ENCODE assay signal across 22 cellular contexts in genomic region chr5:16663848-16664247, GRCh38. TPM values are rescaled to one million over a fixed set of nuclear protein-coding genes. Genes with fewer than 3 reads are reported as not detected.
DNase-seq lines count a peak whose midpoint lies in the region; ATAC-seq and TF ChIP-seq lines count a peak whose summit lies in the region.
"Had no signal": no experiment of that assay in that cellular context is flagged by ENCODE, and none has a peak within 500 bp of the region (broad histone marks: within the 10 kb centered on the region; RNA-seq: fewer than 3 reads in every experiment).

No MANE protein-coding gene starts in this region.

- H3K4me1 Mint-ChIP-seq in GM23338 = no peaks in the 10 kb centered on the region
- H3K4me1 Mint-ChIP-seq in neural crest cell = peaks cover 3% of the 10 kb centered on the region
- H3K4me1 Mint-ChIP-seq: H9 had no signal

- H3K4me3 Mint-ChIP-seq in GM23338 (no peak overlapping the region), neural crest cell (peak overlapping the region; percentile 39)
- H3K4me3 Mint-ChIP-seq: CD4-positive, alpha-beta memory T cell; H9; HFFc6 had no signal

- no peak overlapping the region for H3K4me2 ChIP-seq in GM23338

- peaks cover 10% of the 10 kb centered on the region; the same call in 1 of the 2 replicates for H4K20me1 ChIP-seq in GM23338 (replicated peaks; ENCODE audit: insufficient read depth)

- H3F3A ChIP-seq in GM23338 (replicated peaks; ENCODE audit: low read depth) = peaks cover 15% of the 10 kb centered on the region

- no peaks in the 10 kb centered on the region for H3K4me1 ChIP-seq in GM23338 (ENCODE audit: insufficient read depth)
- peaks cover 11% of the 10 kb centered on the region for H3K4me1 ChIP-seq in right cardiac atrium (ENCODE audit: control insufficient read depth, insufficient read depth, low read length)
- H3K4me1 ChIP-seq: SJSA1 had no signal

- H3K36me3 ChIP-seq in GM23338 (ENCODE audit: insufficient read depth) = peaks cover 33% of the 10 kb centered on the region

- H3K9me3 ChIP-seq in right cardiac atrium (ENCODE audit: control insufficient read depth, low read length) = no peaks in the 10 kb centered on the region
- H3K9me3 ChIP-seq: Caco-2, MG63, SJSA1 had no signal

- H3K79me2 ChIP-seq in GM23338 (replicated peaks; ENCODE audit: insufficient read depth) = no peaks in the 10 kb centered on the region

- no peak overlapping the region for H3K27ac Mint-ChIP-seq in GM23338
- no peak overlapping the region for H3K27ac Mint-ChIP-seq in neural crest cell (ENCODE audit: unreplicated experiment)
- H3K27ac Mint-ChIP-seq: HFFc6 had no signal

- H3K4me3 ChIP-seq in GM23338 = no peak overlapping the region
- no peak overlapping the region for H3K4me3 ChIP-seq in right cardiac atrium (ENCODE audit: low read length)
- H3K4me3 ChIP-seq: MG63, SJSA1 had no signal

- H3K27me3 ChIP-seq in GM23338 (ENCODE audit: insufficient read depth) (no peaks in the 10 kb centered on the region), right cardiac atrium (ENCODE audit: control insufficient read depth, insufficient read depth) (no peaks in the 10 kb centered on the region)
- H3K27me3 ChIP-seq: MG63, SJSA1 had no signal

- H3K27me3 Mint-ChIP-seq in GM23338 (ENCODE audit: insufficient read depth, low read depth, poor library complexity) (peaks cover 13% of the 10 kb centered on the region), neural crest cell (ENCODE audit: low read depth) (no peaks in the 10 kb centered on the region)

- ATAC-seq in GM23338 = no peak; the same call in 2 of the 3 replicates
- ATAC-seq in right cardiac atrium = no peak

- intact Hi-C loops in right cardiac atrium (cut with DNase I) = loop anchor here in 1 of 4 donors (10.0 kb wide), 1 partner anchor 179 kb away; no protein-coding TSS in a partner anchor

- no peaks in the 10 kb centered on the region for H3K9me2 ChIP-seq in GM23338 (ENCODE audit: insufficient read depth)

- peaks cover 50% of the 10 kb centered on the region for H3K36me3 Mint-ChIP-seq in GM23338 (ENCODE audit: low read depth)
- peaks cover 11% of the 10 kb centered on the region for H3K36me3 Mint-ChIP-seq in neural crest cell (ENCODE audit: low read depth)
- H3K36me3 Mint-ChIP-seq: CD4-positive, alpha-beta memory T cell had no signal

- H2AFZ ChIP-seq in GM23338 = no peak overlapping the region

- H3K27ac ChIP-seq in GM23338 (ENCODE audit: low read depth) (0 out of 2 replicates have a peak overlapping the region, but pooled peaks have one; percentile 32), right cardiac atrium (ENCODE audit: low read length) (no peak overlapping the region)
- H3K27ac ChIP-seq: SJSA1 had no signal

- WGBS in right cardiac atrium = 77% methylated on average over 4 of the region's 4 CpGs

- H3K9me3 Mint-ChIP-seq in GM23338 (peaks cover 2% of the 10 kb centered on the region; the same call in 2 of the 3 replicates), neural crest cell (no peaks in the 10 kb centered on the region)
- H3K9me3 Mint-ChIP-seq: CD4-positive, alpha-beta memory T cell had no signal

- DNase-seq in GM23338 (ENCODE audit: low spot score) = no peak
- peak; percentile 30 for DNase-seq in NCI-H526 treated with DMSO at 0.1 percent for 48 hours (lab: John Stamatoyannopoulos, UW)
- DNase-seq in fibroblast of peridontal ligament (ENCODE audit: extremely low read depth) = peak; percentile 48
- DNase-seq in neural crest cell (ENCODE audit: low read depth, low spot score) = no peak
- DNase-seq in right cardiac atrium = no peak
- no peak for DNase-seq in cerebellar cortex (ENCODE audit: low spot score)
- DNase-seq in inferior parietal cortex (ENCODE audit: extremely low spot score) = no peak
- DNase-seq: Caco-2; CD4-positive, alpha-beta memory T cell; DMS 273 treated with DMSO at 0.1 percent for 48 hours; DMS79 treated with DMSO at 0.1 percent for 48 hours; H9; HFFc6; MG63; NCI-H1048; NCI-H1436 treated with DMSO at 0.1 percent for 48 hours; NCI-H2029; NCI-H2171; NCI-H345; NCI-H524; OCI-M1 had no signal

- TF ChIP-seq CTCF in GM23338 (conservative IDR thresholded peaks at IDR 0.05; ENCODE audit: low read depth in 2 of 2) = no peak
- no peak for TF ChIP-seq CTCF in neural crest cell (conservative IDR thresholded peaks at IDR 0.05)

TF ChIP-seq in GM23338, 12 proteins besides CTCF, POLR2A, EP300 and RAD21:
- TF ChIP-seq CREB1 (CRISPR knock-in tag; IDR thresholded peaks at IDR 0.05; ENCODE audit: low read depth) = no peak

RNA-seq across cellular contexts. Expression of gene RETREG1, which starts 47.1 kb away (rescaled TPM):
- 2.2 and 2.3 TPM in 2 replicates for total RNA-seq in GM23338 (2014; rRNA removed; shearing (Covaris generic))
- 3.6 and 3.8 TPM in 2 replicates for polyA plus RNA-seq in GM23338 (2016; fragmentation: Nextera tagmentation; extraction: Ambion mirVana)
- total RNA-seq in neural crest cell = 4.6 and 6.2 TPM in 2 replicates
- 100 to 1,000 TPM; 123 to 209 (median 152) TPM for total RNA-seq in right cardiac atrium
- 114 TPM for polyA plus RNA-seq in right cardiac atrium

Comparison
In these comparisons a context has a peak if more than half of its experiments do, and no peak if none do; other contexts are left out.
1. DNase-seq: peak in NCI-H526 treated with DMSO at 0.1 percent for 48 hours (single experiment) and fibroblast of peridontal ligament (single experiment); none in GM23338 (single experiment), neural crest cell (single experiment), right cardiac atrium (0 of 3), cerebellar cortex (single experiment) and inferior parietal cortex (single experiment).
2. RNA of gene RETREG1, which starts 47.1 kb away (total RNA-seq): 123 to 209 TPM in right cardiac atrium; 4.6 to 6.2 TPM in neural crest cell and 2.2 to 2.3 TPM in GM23338; every median in the first group is over 10 times any median in the second.